10 cellular contexts compared by ENCODE assay signal in genomic region chr6:4466260-4466659, GRCh38.
DNase-seq lines count a peak whose midpoint lies in the region; ATAC-seq and TF ChIP-seq lines count a peak whose summit lies in the region.
"Had no signal": no experiment of that assay in that cellular context is flagged by ENCODE, and none has a peak within 500 bp of the region (broad histone marks: within the 10 kb centered on the region; RNA-seq: fewer than 3 reads in every experiment).

No MANE protein-coding gene starts in this region.

- no peaks in the 10 kb centered on the region for H3K27me3 ChIP-seq in left ventricle myocardium inferior (ENCODE audit: low read depth)

- no peak for TF ChIP-seq CTCF in left ventricle myocardium inferior (IDR thresholded peaks at IDR 0.05; ENCODE audit: borderline replicate concordance)

- H3K4me3 ChIP-seq in left ventricle myocardium inferior = no peak overlapping the region

- no peak overlapping the region for H3K27ac ChIP-seq in left ventricle myocardium inferior (replicated peaks)

- intact Hi-C loops in left ventricle myocardium superior (cut with micrococcal nuclease) = no loop called here
- intact Hi-C loops in left ventricle myocardium inferior (cut with micrococcal nuclease) = no loop called here

- no peaks in the 10 kb centered on the region for H3K36me3 ChIP-seq in left ventricle myocardium inferior

- H3K4me1 ChIP-seq in left ventricle myocardium inferior = peaks cover 2% of the 10 kb centered on the region
- H3K4me1 ChIP-seq: Caco-2 had no signal

- H3K9me3 ChIP-seq in left ventricle myocardium inferior (replicated peaks) = peaks cover 14% of the 10 kb centered on the region
- H3K9me3 ChIP-seq: Caco-2 had no signal

- in situ Hi-C loops in ACHN (cut with HindIII; ENCODE audit: low pct_ligation_motif_present, low pct_unique_long_range_greater_than_20kb, low sequenced_read_pairs) (no loop called here), T47D (cut with HindIII; ENCODE audit: low pct_unique_long_range_greater_than_20kb, low sequenced_read_pairs) (no loop called here)

- DNase-seq in ACHN = peak; percentile 11
- DNase-seq in NCI-H1105 treated with DMSO at 0.1 percent for 48 hours (lab: John Stamatoyannopoulos, UW) = peak; percentile 30
- peak; percentile 29 to 47 for DNase-seq in T47D (ENCODE audit: low read depth in 1 of 2, low spot score in 1 of 2)
- DNase-seq in kidney glomerular epithelial cell (lab: John Stamatoyannopoulos, UW) = peak; percentile 3
- no peak for DNase-seq in left ventricle myocardium superior
- no peak for DNase-seq in germinal center (ENCODE audit: low spot score)
- no peak for DNase-seq in left ventricle myocardium inferior
- DNase-seq: activated effector memory CD4-positive, alpha-beta T cell treated with anti-CD3 and anti-CD28 coated beads, Interleukin-2, amount 50 U/mL, for 16 hours; Caco-2 had no signal

- ATAC-seq in left ventricle myocardium superior (no peak), GM21717 (IDR thresholded peaks at IDR 0.05; ENCODE audit: unreplicated experiment) (no peak)

Comparison
In these comparisons a context has a peak if more than half of its experiments do, and no peak if none do; other contexts are left out.
1. DNase-seq: peak in ACHN (single experiment), NCI-H1105 treated with DMSO at 0.1 percent for 48 hours (single experiment), T47D (2 of 2) and kidney glomerular epithelial cell (single experiment); none in left ventricle myocardium superior (single experiment), germinal center (single experiment) and left ventricle myocardium inferior (single experiment).